Comparison of ENCODE assay signal across 2 cellular contexts in the genomic region with DNA sequence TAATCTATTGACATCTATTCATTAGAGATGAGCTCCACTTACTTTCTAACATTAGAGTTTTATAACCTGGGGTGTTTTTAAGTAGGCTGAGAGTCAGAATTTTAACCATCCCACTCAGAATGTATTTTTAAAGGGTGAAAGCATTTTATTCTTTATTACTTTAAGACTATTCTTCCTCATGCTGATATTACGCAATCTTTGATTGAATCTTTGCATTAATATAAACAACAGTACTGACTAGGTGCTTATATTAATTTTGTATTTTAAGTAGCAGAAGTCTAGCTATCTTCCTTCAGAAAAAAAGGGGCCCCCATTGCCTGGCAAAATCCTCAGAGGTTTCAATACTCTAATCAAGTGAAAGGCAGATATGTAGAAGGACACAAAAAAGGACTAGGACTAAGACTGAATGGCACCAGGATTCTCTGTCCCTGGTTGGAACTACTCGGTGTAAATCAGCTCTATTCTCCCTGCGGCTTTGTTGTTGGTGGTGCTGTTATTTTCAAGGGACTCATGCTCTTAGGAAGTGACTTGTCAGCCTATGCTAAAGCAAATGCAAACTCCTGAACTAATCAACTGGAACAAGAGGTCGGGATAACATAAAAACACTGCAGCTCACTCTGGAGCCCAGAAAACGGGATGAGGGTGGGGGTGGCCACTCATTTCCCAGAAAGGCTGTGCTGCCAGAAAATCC.
A peak's percentile ranks its signal among the peaks of the same experiment; 100 is the strongest.
TF ChIP-seq lines count a peak whose summit lies in the region.

No MANE protein-coding gene starts in this region.

TF ChIP-seq in IMR-90, 13 proteins besides CTCF, POLR2A, EP300 and RAD21:
- TF ChIP-seq CEBPB (IDR thresholded peaks at IDR 0.05; ENCODE audit: low read depth, low read length): peak; percentile 82
- TF ChIP-seq RFX5 (IDR thresholded peaks at IDR 0.05; ENCODE audit: low read depth, low read length): no peak
- no peak for TF ChIP-seq SMC3 (IDR thresholded peaks at IDR 0.05; ENCODE audit: low read depth, low read length)
- TF ChIP-seq MAZ (IDR thresholded peaks at IDR 0.05; ENCODE audit: borderline replicate concordance, low read depth, low read length): no peak
- no peak for TF ChIP-seq MAFK (IDR thresholded peaks at IDR 0.05; ENCODE audit: low read depth, low read length)
TF ChIP-seq in IMR-90: peak in this region for 1.

TF ChIP-seq in H1, 55 proteins besides CTCF, POLR2A, EP300 and RAD21:
- TF ChIP-seq CEBPB (IDR thresholded peaks at IDR 0.05; ENCODE audit: low read depth, low read length) (peak; percentile 95), POLR2AphosphoS5 (IDR thresholded peaks at IDR 0.05; ENCODE audit: low read depth, low read length) (no peak)
